8 cellular contexts compared by ENCODE assay signal in the genomic region with DNA sequence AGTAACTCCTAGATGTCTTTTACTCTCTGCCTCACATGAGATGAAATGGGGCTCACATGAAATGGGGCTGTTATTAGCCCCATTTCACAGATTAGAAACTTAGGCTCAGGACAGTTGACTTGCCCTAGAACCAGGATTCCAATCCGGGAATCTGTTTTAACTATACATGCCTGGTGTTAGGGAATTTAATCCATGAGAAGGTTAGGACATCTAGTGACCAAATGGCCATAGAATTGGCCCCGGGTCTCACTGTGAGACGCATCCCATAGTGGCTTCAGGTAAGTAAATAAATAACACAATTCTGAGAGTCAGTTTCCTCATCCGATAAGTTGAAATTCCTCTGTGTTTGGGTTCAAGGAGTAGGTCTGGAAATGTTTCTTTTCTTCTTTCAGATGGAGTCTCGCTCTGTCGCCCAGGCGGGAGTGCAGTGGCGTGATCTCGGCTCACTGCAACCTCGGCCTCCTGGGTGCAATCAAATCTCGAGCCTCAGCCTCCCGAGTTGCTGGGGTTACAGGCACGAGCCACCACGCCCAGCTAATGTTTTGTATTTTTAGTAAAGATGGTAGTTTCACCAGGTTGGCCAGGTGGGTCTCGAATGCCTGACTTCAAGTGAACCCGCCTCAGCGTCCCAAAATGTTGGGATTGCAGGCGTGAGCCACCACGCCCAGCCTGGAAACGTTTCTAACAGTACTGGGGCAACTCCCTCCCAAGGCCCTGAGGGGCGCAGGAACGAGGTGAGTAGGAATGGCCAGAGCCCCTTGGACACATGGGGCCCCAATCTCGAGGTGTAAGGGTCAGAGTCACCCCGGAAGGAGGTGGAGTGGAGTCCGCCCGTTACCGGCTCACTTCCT. TPM values are rescaled to one million over a fixed set of nuclear protein-coding genes. Genes with fewer than 3 reads are reported as not detected.
DNase-seq lines count a peak whose midpoint lies in the region; ATAC-seq, FAIRE-seq and TF ChIP-seq lines count a peak whose summit lies in the region.

No MANE protein-coding gene starts in this region.

- FAIRE-seq in GM12878 (lab: Jason Lieb, UNC) (no peak), HepG2 (lab: Jason Lieb, UNC) (no peak)

- H3K27me3 ChIP-seq in DOHH2 (ENCODE audit: control insufficient read depth, low read length) (peaks cover 3% of the 10 kb centered on the region; the same call in 1 of the 2 replicates), MM.1S (replicated peaks; ENCODE audit: insufficient read depth, low read length) (peaks cover 11% of the 10 kb centered on the region), GM12878 (replicated peaks in 1 of 2; ENCODE audit: control insufficient read depth in 2 of 2, insufficient read depth in 2 of 2, low read length in 1 of 2) (peaks cover 0 to 3% of the 10 kb centered on the region in 2 experiments; a peak in 1 of 4 replicates), HepG2 (ENCODE audit: control insufficient read depth in 1 of 2, insufficient read depth in 2 of 2, low read length in 2 of 2) (peaks cover 3 to 9% of the 10 kb centered on the region in 2 experiments; a peak in 2 of 5 replicates), tibial artery (no peaks in the 10 kb centered on the region)

- H3K36me3 ChIP-seq in DOHH2 (ENCODE audit: control insufficient read depth, low read length) (peaks cover 33% of the 10 kb centered on the region), MM.1S (replicated peaks; ENCODE audit: insufficient read depth, low read length) (peaks cover 9% of the 10 kb centered on the region), GM12878 (ENCODE audit: control insufficient read depth in 2 of 2, insufficient read depth in 2 of 2, low read length in 1 of 2) (peaks cover 7 to 14% of the 10 kb centered on the region in 2 experiments; a peak in 3 of 4 replicates), HepG2 (replicated peaks in 1 of 2; ENCODE audit: control insufficient read depth in 1 of 2, insufficient read depth in 2 of 2, low read length in 2 of 2) (peaks cover 10 to 12% of the 10 kb centered on the region in 2 experiments; a peak in 4 of 5 replicates), tibial artery (peaks cover 11 to 18% (median 13%) of the 10 kb centered on the region in 3 donors)

- H3K79me2 ChIP-seq in DOHH2 (ENCODE audit: control insufficient read depth, low read length), result peaks cover 45% of the 10 kb centered on the region
- H3K79me2 ChIP-seq in MM.1S (ENCODE audit: low read length), result peaks cover 36% of the 10 kb centered on the region
- peaks cover 32% of the 10 kb centered on the region for H3K79me2 ChIP-seq in GM12878 (ENCODE audit: control insufficient read depth, insufficient read depth, low read length)
- peaks cover 22% of the 10 kb centered on the region for H3K79me2 ChIP-seq in HepG2 (ENCODE audit: insufficient read depth, low read length)

- H4K20me1 ChIP-seq in DOHH2 (ENCODE audit: control insufficient read depth, insufficient read depth, low read depth, low read length) (peaks cover 22% of the 10 kb centered on the region), MM.1S (ENCODE audit: insufficient read depth, low read length) (peaks cover 4% of the 10 kb centered on the region; the same call in 1 of the 2 replicates), GM12878 (ENCODE audit: control insufficient read depth, insufficient read depth) (peaks cover 5% of the 10 kb centered on the region; the same call in 1 of the 2 replicates), HepG2 (ENCODE audit: insufficient read depth, low read length) (peaks cover 11% of the 10 kb centered on the region)

- WGBS in GM12878 (ENCODE audit: insufficient coverage, insufficient replicate concordance, low lambda C conversion rate, missing lambda C conversion rate), result 29% methylated on average over 27 of the region's 27 CpGs
- WGBS in HepG2 (ENCODE audit: low lambda C conversion rate), result 81% methylated on average over 27 of the region's 27 CpGs

- no peak for TF ChIP-seq EP300 in GM12878 (IDR thresholded peaks at IDR 0.05; ENCODE audit: borderline replicate concordance in 1 of 2, control insufficient read depth in 1 of 2, low read depth in 2 of 2, low read length in 2 of 2)
- TF ChIP-seq EP300 in HepG2 (IDR thresholded peaks at IDR 0.05; ENCODE audit: low read depth in 2 of 2, low read length in 2 of 2), result no peak
- no peak for TF ChIP-seq EP300 in HepG2 (CRISPR knock-in tag; IDR thresholded peaks at IDR 0.05; ENCODE audit: borderline replicate concordance)

- H3K4me3 ChIP-seq in DOHH2 (ENCODE audit: low read length), result peak overlapping the region; percentile 77
- peak overlapping the region; percentile 64 for H3K4me3 ChIP-seq in MM.1S (ENCODE audit: low read length)
- H3K4me3 ChIP-seq in GM12878, result peak overlapping the region; percentile 87
- peak overlapping the region; percentile 70 to 78 (median 75); a peak in 5 of 6 replicates for H3K4me3 ChIP-seq in HepG2 (replicated peaks in 1 of 3; ENCODE audit: insufficient read depth in 1 of 3, low read depth in 2 of 3, low read length in 3 of 3)
- H3K4me3 ChIP-seq in tibial artery, result peak overlapping the region; percentile 54 to 94

- RAD21 ChIA-PET in GM12878 (lab: Charles Lee; ENCODE audit: unreplicated experiment), result no interaction called here

- H3K4me1 ChIP-seq in DOHH2 (ENCODE audit: control insufficient read depth, low read length), result peaks cover 20% of the 10 kb centered on the region
- 0 out of 2 replicates have a peak, but pooled peaks cover 3% of the 10 kb centered on the region for H3K4me1 ChIP-seq in MM.1S (ENCODE audit: low read length)
- peaks cover 16% of the 10 kb centered on the region for H3K4me1 ChIP-seq in GM12878 (ENCODE audit: control insufficient read depth, insufficient read depth, low read length)
- H3K4me1 ChIP-seq in HepG2 (ENCODE audit: insufficient read depth, low read length), result peaks cover 28% of the 10 kb centered on the region
- H3K4me1 ChIP-seq in tibial artery, result peaks cover 0 to 39% (median 26%) of the 10 kb centered on the region in 4 donors

- H3K9me3 ChIP-seq in DOHH2 (ENCODE audit: control insufficient read depth, insufficient read depth, low read length) (no peaks in the 10 kb centered on the region), MM.1S (replicated peaks; ENCODE audit: insufficient read depth, low read length) (no peaks in the 10 kb centered on the region), GM12878 (replicated peaks; ENCODE audit: control insufficient read depth, insufficient read depth, low read length) (no peaks in the 10 kb centered on the region), HepG2 (ENCODE audit: low read length) (no peaks in the 10 kb centered on the region), tibial artery (no peaks in the 10 kb centered on the region)

- TF ChIP-seq RAD21 in GM12878 (IDR thresholded peaks at IDR 0.05; ENCODE audit: insufficient read depth, low read depth, low read length), result no peak
- no peak for TF ChIP-seq RAD21 in HepG2 (CRISPR knock-in tag; IDR thresholded peaks at IDR 0.05)

- H3F3A ChIP-seq in DOHH2 (ENCODE audit: control insufficient read depth, insufficient read depth) (peaks cover 13% of the 10 kb centered on the region), MM.1S (ENCODE audit: insufficient read depth, low read length) (peaks cover 3% of the 10 kb centered on the region; the same call in 1 of the 2 replicates)

- POLR2A ChIA-PET in GM12878 (lab: Charles Lee) (no interaction called here), HepG2 (lab: Yijun Ruan, JAX) (no interaction called here)

- SMC1A ChIA-PET in GM12878 (lab: Charles Lee; ENCODE audit: uncharacterized antibody, unreplicated experiment), result no interaction called here

- H3K27ac ChIP-seq in DOHH2 (ENCODE audit: low read depth, low read length) (peak overlapping the region; percentile 71), MM.1S (ENCODE audit: low read length) (peak overlapping the region; percentile 61; the same call in 1 of the 2 replicates), GM12878 (ENCODE audit: control insufficient read depth, insufficient read depth) (peak overlapping the region; percentile 99), HepG2 (ENCODE audit: extremely low read length, insufficient read depth, low read length) (peak overlapping the region; percentile 90), tibial artery (peak overlapping the region; percentile 90 to 98)

- H3K4me2 ChIP-seq in DOHH2 (ENCODE audit: low read length), result peak overlapping the region; percentile 82
- peak overlapping the region; percentile 82 for H3K4me2 ChIP-seq in MM.1S (ENCODE audit: low read depth, low read length)
- peak overlapping the region; percentile 86 for H3K4me2 ChIP-seq in GM12878 (ENCODE audit: control insufficient read depth, insufficient read depth)
- peak overlapping the region; percentile 91 for H3K4me2 ChIP-seq in HepG2 (ENCODE audit: low read depth, low read length)

- intact Hi-C loops in GM12878 (cut with micrococcal nuclease; ENCODE audit: unreplicated experiment), result no loop called here
- intact Hi-C loops in HepG2 (cut with micrococcal nuclease; ENCODE audit: unreplicated experiment), result no loop called here
- intact Hi-C loops in tibial artery (cut with DNase I; ENCODE audit: low total_unique reads), result no loop called here

- no peak for TF ChIP-seq POLR2A in GM12878 (IDR thresholded peaks at IDR 0.05; ENCODE audit: low read depth, low read length)
- TF ChIP-seq POLR2A in HepG2 (IDR thresholded peaks at IDR 0.05; ENCODE audit: insufficient read depth in 1 of 2, low read depth in 2 of 2, low read length in 2 of 2), result peak in 1 of 2 experiments; percentile 27; a peak in 1 of 4 replicates

- ATAC-seq in GM12878 (peak; percentile 37), HepG2 (no peak)

- in situ Hi-C loops in GM12878 (cut with MboI), result no loop called here
- in situ Hi-C loops in HepG2 (cut with HindIII; ENCODE audit: extremely low pct_ligation_motif_present, low pct_unique_long_range_greater_than_20kb), result no loop called here

- no peak for DNase-seq in MM.1S
- no peak for DNase-seq in GM12878 (ENCODE audit: low read depth, low spot score)
- DNase-seq in HepG2 (ENCODE audit: low spot score), result no peak
- no peak for DNase-seq in tibial artery
- no peak for DNase-seq in NCI-H2107 treated with DMSO at 0.1 percent for 48 hours (lab: John Stamatoyannopoulos, UW; ENCODE audit: unreplicated experiment)
- no peak for DNase-seq in amniotic stem cell (lab: John Stamatoyannopoulos, UW)
- DNase-seq in NCI-H1694 treated with DMSO at 0.1 percent for 48 hours (lab: John Stamatoyannopoulos, UW), result no peak

- no peaks in the 10 kb centered on the region for H3K9me2 ChIP-seq in DOHH2 (replicated peaks; ENCODE audit: control insufficient read depth, low read length)
- no peaks in the 10 kb centered on the region for H3K9me2 ChIP-seq in MM.1S (replicated peaks; ENCODE audit: insufficient read depth, low read length)

- no peak for TF ChIP-seq CTCF in DOHH2 (IDR thresholded peaks at IDR 0.05; ENCODE audit: low read depth, low read length, poor library complexity, severe bottlenecking)
- TF ChIP-seq CTCF in MM.1S (IDR thresholded peaks at IDR 0.05; ENCODE audit: low read length), result no peak
- no peak for TF ChIP-seq CTCF in GM12878 (IDR thresholded peaks at IDR 0.05 in 2 of 3, conservative IDR thresholded peaks at IDR 0.05 in 1 of 3; ENCODE audit: control insufficient read depth in 2 of 3, extremely low read depth in 1 of 3, insufficient read depth in 1 of 3, low read depth in 3 of 3, low read length in 3 of 3)
- no peak for TF ChIP-seq CTCF in HepG2 (CRISPR knock-in tag; IDR thresholded peaks at IDR 0.05)
- TF ChIP-seq CTCF in tibial artery (IDR thresholded peaks at IDR 0.05), result no peak

- BruUV-seq in GM12878 (replicated peaks; lab: Mats Ljungman, UMichigan) (no TSS peak), HepG2 (replicated peaks; lab: Mats Ljungman, UMichigan) (no TSS peak)

- H3K9ac ChIP-seq in MM.1S (ENCODE audit: low read length) (peak overlapping the region; percentile 83), GM12878 (ENCODE audit: control insufficient read depth, insufficient read depth, low read length) (peak overlapping the region; percentile 99), HepG2 (ENCODE audit: insufficient read depth, low read depth, low read length) (peak overlapping the region; percentile 94)

- H2AFZ ChIP-seq in MM.1S (ENCODE audit: low read length) (peak overlapping the region; percentile 47), GM12878 (ENCODE audit: control insufficient read depth, low read depth, low read length) (peak overlapping the region; percentile 88; the same call in 1 of the 2 replicates), HepG2 (ENCODE audit: low read length) (no peak overlapping the region)

- CTCF ChIA-PET in GM12878 (lab: Yijun Ruan, JAX) (interaction anchor here (1.4 kb wide), 1 partner anchor 34 kb away, joined by 3 read pairs; no protein-coding TSS in a partner anchor), HepG2 (lab: Yijun Ruan, JAX; ENCODE audit: low intra/inter-chr PET ratio, low total read pairs) (no interaction called here)

RNA-seq across cellular contexts. Expression of gene ZNF574, which starts 1.2 kb away (rescaled TPM):
- total RNA-seq in GM12878 (2013; cell fraction: nucleolus; rRNA removed), result 27.4 and 34.0 TPM in 2 replicates
- total RNA-seq in GM12878 (2014; rRNA removed), result 12.6 and 15.4 TPM in 2 replicates
- 5.3 and 5.9 TPM in 2 replicates for total RNA-seq in GM12878 (2014; rRNA removed; fragmentation: Illumina TruSeq; extraction: Trizol)
- 17.6 and 18.9 TPM in 2 replicates for total RNA-seq in GM12878 (2021)
- 3.0 TPM for polyA plus RNA-seq in GM12878 (2011; ENCODE audit: low read depth)
- 2.1 and 7.9 TPM in 2 replicates for polyA plus RNA-seq in GM12878 (2011; rRNA removed)
- 14.1 and 19.8 TPM in 2 replicates for polyA plus RNA-seq in GM12878 (2011; cell fraction: cytosol; rRNA removed)
- 19.9 and 22.1 TPM in 2 replicates for polyA plus RNA-seq in GM12878 (2011; cell fraction: nucleus; rRNA removed)
- polyA plus RNA-seq in GM12878 (2012), result 8.1 and 9.7 TPM in 2 replicates
- 1.2 and 5.4 TPM in 2 replicates for polyA plus RNA-seq in GM12878 (2014; fragmentation: Illumina TruSeq; extraction: Trizol)
- under 1 TPM; 0.32 to 0.55 TPM for polyA plus RNA-seq in GM12878 (2014; fragmentation: Nextera tagmentation; extraction: Ambion mirVana)
- polyA plus RNA-seq in GM12878 (2014; rRNA removed), result 14.9 and 17.7 TPM in 2 replicates
- 10 to 100 TPM; 20.9 to 25.6 TPM for polyA plus RNA-seq in GM12878 (2016; fragmentation: Nextera tagmentation; extraction: Ambion mirVana)
- 14.7 and 27.5 TPM in 2 replicates for polyA minus RNA-seq in GM12878 (2011; rRNA and poly(A)+ RNA removed)
- 12.2 and 13.9 TPM in 2 replicates for polyA minus RNA-seq in GM12878 (2011; cell fraction: cytosol; rRNA and poly(A)+ RNA removed)
- 7.3 and 12.0 TPM in 2 replicates for polyA minus RNA-seq in GM12878 (2011; cell fraction: nucleus; rRNA and poly(A)+ RNA removed)
- total RNA-seq in HepG2 (2016; rRNA removed; fragmentation: Illumina TruSeq; extraction: Trizol), result 7.9 and 8.2 TPM in 2 replicates
- 2.3 and 2.4 TPM in 2 replicates for total RNA-seq in HepG2 (2016; cell fraction: cytosol; rRNA removed; fragmentation: Illumina TruSeq; extraction: Trizol; ENCODE audit: low read depth)
- total RNA-seq in HepG2 (2016; cell fraction: insoluble cytoplasmic fraction; rRNA removed; fragmentation: Illumina TruSeq; extraction: Trizol), result 7.7 and 8.2 TPM in 2 replicates
- 5.2 and 5.9 TPM in 2 replicates for total RNA-seq in HepG2 (2016; cell fraction: membrane; rRNA removed; fragmentation: Illumina TruSeq; extraction: Trizol)
- 4.3 and 4.9 TPM in 2 replicates for total RNA-seq in HepG2 (2016; cell fraction: nucleus; rRNA removed; fragmentation: Illumina TruSeq; extraction: Trizol)
- polyA plus RNA-seq in HepG2 (2011; rRNA removed), result 7.7 and 9.5 TPM in 2 replicates
- 6.7 and 9.5 TPM in 2 replicates for polyA plus RNA-seq in HepG2 (2011; cell fraction: cytosol; rRNA removed)
- 9.5 and 11.0 TPM in 2 replicates for polyA plus RNA-seq in HepG2 (2011; cell fraction: nucleus; rRNA removed)
- polyA plus RNA-seq in HepG2 (2012), result 4.3 and 4.4 TPM in 2 replicates
- 0.51 and 0.69 TPM in 2 replicates for polyA plus RNA-seq in HepG2 (2016; cell fraction: cytosol; fragmentation: Illumina TruSeq; extraction: Trizol; ENCODE audit: low read depth)
- polyA plus RNA-seq in HepG2 (2016; cell fraction: insoluble cytoplasmic fraction; fragmentation: Illumina TruSeq; extraction: Trizol; ENCODE audit: low read depth), result 6.5 and 7.9 TPM in 2 replicates
- polyA plus RNA-seq in HepG2 (2016; cell fraction: membrane; fragmentation: Illumina TruSeq; extraction: Trizol; ENCODE audit: low read depth), result 1.4 TPM in 2 replicates
- 6.0 and 6.3 TPM in 2 replicates for polyA plus RNA-seq in HepG2 (2016; cell fraction: nucleus; fragmentation: Illumina TruSeq; extraction: Trizol; ENCODE audit: insufficient read depth, low read depth)
- 24.3 and 39.3 TPM in 2 replicates for polyA minus RNA-seq in HepG2 (2011; rRNA and poly(A)+ RNA removed; ENCODE audit: low replicate concordance)
- 12.1 and 12.4 TPM in 2 replicates for polyA minus RNA-seq in HepG2 (2011; cell fraction: cytosol; rRNA and poly(A)+ RNA removed)
- 5.8 and 6.5 TPM in 2 replicates for polyA minus RNA-seq in HepG2 (2011; cell fraction: nucleus; rRNA and poly(A)+ RNA removed)

RNA-seq across cellular contexts. Expression of gene GRIK5, which starts 4.7 kb away (rescaled TPM):
- total RNA-seq in GM12878 (2013; cell fraction: nucleolus; rRNA removed), result 0.17 and 0.31 TPM in 2 replicates
- total RNA-seq in GM12878 (2014; rRNA removed), result 0.05 and 0.06 TPM in 2 replicates
- total RNA-seq in GM12878 (2014; rRNA removed; fragmentation: Illumina TruSeq; extraction: Trizol), result not detected in 2 replicates
- total RNA-seq in GM12878 (2021), result 0.19 and 0.23 TPM in 2 replicates
- not detected for polyA plus RNA-seq in GM12878 (2011; ENCODE audit: low read depth)
- 0.03 and 0.04 TPM in 2 replicates for polyA plus RNA-seq in GM12878 (2011; rRNA removed)
- 0.04 and 0.07 TPM in 2 replicates for polyA plus RNA-seq in GM12878 (2011; cell fraction: cytosol; rRNA removed)
- polyA plus RNA-seq in GM12878 (2011; cell fraction: nucleus; rRNA removed), result 0.31 and 0.44 TPM in 2 replicates
- polyA plus RNA-seq in GM12878 (2012), result 0.18 and 0.19 TPM in 2 replicates
- 0.07 TPM in 1 of 2 replicates, not detected in the other for polyA plus RNA-seq in GM12878 (2014; fragmentation: Illumina TruSeq; extraction: Trizol)
- polyA plus RNA-seq in GM12878 (2014; fragmentation: Nextera tagmentation; extraction: Ambion mirVana), result under 1 TPM in 1 of 2 experiments, not detected in 1; 0.04 TPM
- polyA plus RNA-seq in GM12878 (2014; rRNA removed), result 0.15 and 0.23 TPM in 2 replicates
- under 1 TPM in 1 of 2 experiments, not detected in 1; 0.08 TPM for polyA plus RNA-seq in GM12878 (2016; fragmentation: Nextera tagmentation; extraction: Ambion mirVana)
- not detected in 2 replicates for polyA minus RNA-seq in GM12878 (2011; rRNA and poly(A)+ RNA removed)
- not detected in 2 replicates for polyA minus RNA-seq in GM12878 (2011; cell fraction: cytosol; rRNA and poly(A)+ RNA removed)
- polyA minus RNA-seq in GM12878 (2011; cell fraction: nucleus; rRNA and poly(A)+ RNA removed), result 0.10 and 0.12 TPM in 2 replicates
- not detected in 2 replicates for total RNA-seq in HepG2 (2016; rRNA removed; fragmentation: Illumina TruSeq; extraction: Trizol)
- not detected in 2 replicates for total RNA-seq in HepG2 (2016; cell fraction: cytosol; rRNA removed; fragmentation: Illumina TruSeq; extraction: Trizol; ENCODE audit: low read depth)
- not detected in 2 replicates for total RNA-seq in HepG2 (2016; cell fraction: insoluble cytoplasmic fraction; rRNA removed; fragmentation: Illumina TruSeq; extraction: Trizol)
- not detected in 2 replicates for total RNA-seq in HepG2 (2016; cell fraction: membrane; rRNA removed; fragmentation: Illumina TruSeq; extraction: Trizol)
- total RNA-seq in HepG2 (2016; cell fraction: nucleus; rRNA removed; fragmentation: Illumina TruSeq; extraction: Trizol), result not detected in 2 replicates
- 0.05 TPM in 1 of 2 replicates, not detected in the other for polyA plus RNA-seq in HepG2 (2011; rRNA removed)
- 0.03 TPM in 1 of 2 replicates, not detected in the other for polyA plus RNA-seq in HepG2 (2011; cell fraction: cytosol; rRNA removed)
- 0.10 and 0.14 TPM in 2 replicates for polyA plus RNA-seq in HepG2 (2011; cell fraction: nucleus; rRNA removed)
- polyA plus RNA-seq in HepG2 (2012), result not detected in 2 replicates
- polyA plus RNA-seq in HepG2 (2016; cell fraction: cytosol; fragmentation: Illumina TruSeq; extraction: Trizol; ENCODE audit: low read depth), result not detected in 2 replicates
- polyA plus RNA-seq in HepG2 (2016; cell fraction: insoluble cytoplasmic fraction; fragmentation: Illumina TruSeq; extraction: Trizol; ENCODE audit: low read depth), result not detected in 2 replicates
- polyA plus RNA-seq in HepG2 (2016; cell fraction: membrane; fragmentation: Illumina TruSeq; extraction: Trizol; ENCODE audit: low read depth), result not detected in 2 replicates
- not detected in 2 replicates for polyA plus RNA-seq in HepG2 (2016; cell fraction: nucleus; fragmentation: Illumina TruSeq; extraction: Trizol; ENCODE audit: insufficient read depth, low read depth)
- 0.08 and 0.12 TPM in 2 replicates for polyA minus RNA-seq in HepG2 (2011; rRNA and poly(A)+ RNA removed; ENCODE audit: low replicate concordance)
- polyA minus RNA-seq in HepG2 (2011; cell fraction: cytosol; rRNA and poly(A)+ RNA removed), result not detected in 2 replicates
- polyA minus RNA-seq in HepG2 (2011; cell fraction: nucleus; rRNA and poly(A)+ RNA removed), result not detected in 2 replicates

RNA-seq across cellular contexts. Expression of gene POU2F2, which starts 57.5 kb away (rescaled TPM):
- 58.4 and 67.0 TPM in 2 replicates for total RNA-seq in GM12878 (2013; cell fraction: nucleolus; rRNA removed)
- total RNA-seq in GM12878 (2014; rRNA removed) (14.1 and 15.1 TPM in 2 replicates), GM12878 (2014; rRNA removed; fragmentation: Illumina TruSeq; extraction: Trizol) (13.8 and 22.0 TPM in 2 replicates), GM12878 (2021) (46.2 and 48.3 TPM in 2 replicates), HepG2 (2016; rRNA removed; fragmentation: Illumina TruSeq; extraction: Trizol) (0.03 and 0.09 TPM in 2 replicates)
- 22.6 TPM for polyA plus RNA-seq in GM12878 (2011; ENCODE audit: low read depth)
- polyA plus RNA-seq in GM12878 (2011; rRNA removed) (28.9 and 37.6 TPM in 2 replicates), GM12878 (2014; fragmentation: Illumina TruSeq; extraction: Trizol) (36.1 and 62.4 TPM in 2 replicates), GM12878 (2014; fragmentation: Nextera tagmentation; extraction: Ambion mirVana) (1 to 10 TPM; 4.4 to 6.4 TPM), GM12878 (2014; rRNA removed) (39.0 and 42.2 TPM in 2 replicates), GM12878 (2016; fragmentation: Nextera tagmentation; extraction: Ambion mirVana) (10 to 100 TPM; 38.3 to 47.7 TPM), HepG2 (2011; rRNA removed) (0.17 and 0.25 TPM in 2 replicates)
- 40.4 and 50.7 TPM in 2 replicates for polyA plus RNA-seq in GM12878 (2011; cell fraction: cytosol; rRNA removed)
- polyA plus RNA-seq in GM12878 (2011; cell fraction: nucleus; rRNA removed), result 116 and 132 TPM in 2 replicates
- 45.6 and 50.4 TPM in 2 replicates for polyA plus RNA-seq in GM12878 (2012)
- 20.4 and 27.0 TPM in 2 replicates for polyA minus RNA-seq in GM12878 (2011; rRNA and poly(A)+ RNA removed)
- 20.2 and 22.9 TPM in 2 replicates for polyA minus RNA-seq in GM12878 (2011; cell fraction: cytosol; rRNA and poly(A)+ RNA removed)
- 20.2 and 33.8 TPM in 2 replicates for polyA minus RNA-seq in GM12878 (2011; cell fraction: nucleus; rRNA and poly(A)+ RNA removed)
- not detected in 2 replicates for total RNA-seq in HepG2 (2016; cell fraction: cytosol; rRNA removed; fragmentation: Illumina TruSeq; extraction: Trizol; ENCODE audit: low read depth)
- total RNA-seq in HepG2 (2016; cell fraction: insoluble cytoplasmic fraction; rRNA removed; fragmentation: Illumina TruSeq; extraction: Trizol), result 0.10 and 0.28 TPM in 2 replicates
- total RNA-seq in HepG2 (2016; cell fraction: membrane; rRNA removed; fragmentation: Illumina TruSeq; extraction: Trizol), result 0.06 TPM in 1 of 2 replicates, not detected in the other
- total RNA-seq in HepG2 (2016; cell fraction: nucleus; rRNA removed; fragmentation: Illumina TruSeq; extraction: Trizol), result 0.22 TPM in 1 of 2 replicates, not detected in the other
- 0.09 and 0.19 TPM in 2 replicates for polyA plus RNA-seq in HepG2 (2011; cell fraction: cytosol; rRNA removed)
- 1.3 TPM in 2 replicates for polyA plus RNA-seq in HepG2 (2011; cell fraction: nucleus; rRNA removed)
- polyA plus RNA-seq in HepG2 (2012), result 0.19 and 0.59 TPM in 2 replicates
- polyA plus RNA-seq in HepG2 (2016; cell fraction: cytosol; fragmentation: Illumina TruSeq; extraction: Trizol; ENCODE audit: low read depth), result not detected in 2 replicates
- polyA plus RNA-seq in HepG2 (2016; cell fraction: insoluble cytoplasmic fraction; fragmentation: Illumina TruSeq; extraction: Trizol; ENCODE audit: low read depth), result 0.19 and 0.27 TPM in 2 replicates
- polyA plus RNA-seq in HepG2 (2016; cell fraction: membrane; fragmentation: Illumina TruSeq; extraction: Trizol; ENCODE audit: low read depth), result not detected in 2 replicates
- polyA plus RNA-seq in HepG2 (2016; cell fraction: nucleus; fragmentation: Illumina TruSeq; extraction: Trizol; ENCODE audit: insufficient read depth, low read depth), result 0.47 and 1.5 TPM in 2 replicates
- polyA minus RNA-seq in HepG2 (2011; rRNA and poly(A)+ RNA removed; ENCODE audit: low replicate concordance), result 0.14 and 0.24 TPM in 2 replicates
- polyA minus RNA-seq in HepG2 (2011; cell fraction: cytosol; rRNA and poly(A)+ RNA removed), result not detected in 2 replicates
- polyA minus RNA-seq in HepG2 (2011; cell fraction: nucleus; rRNA and poly(A)+ RNA removed), result 0.64 and 0.87 TPM in 2 replicates

Comparison
In these comparisons a context has a peak if more than half of its experiments do, and no peak if none do; other contexts are left out.
1. RNA of gene POU2F2, which starts 57.5 kb away (total RNA-seq): 13.8 to 67.0 TPM in GM12878; 0.03 to 0.28 TPM in HepG2; every median in the first group is over 10 times any median in the second.
2. Peak in every context shown above with its lines, with median percentiles within 50 percentile points of each other: H3K27ac ChIP-seq, H3K4me2 ChIP-seq, H3K4me3 ChIP-seq and H3K9ac ChIP-seq.